ENCODE assay signal across 8 cellular contexts in the genomic region with DNA sequence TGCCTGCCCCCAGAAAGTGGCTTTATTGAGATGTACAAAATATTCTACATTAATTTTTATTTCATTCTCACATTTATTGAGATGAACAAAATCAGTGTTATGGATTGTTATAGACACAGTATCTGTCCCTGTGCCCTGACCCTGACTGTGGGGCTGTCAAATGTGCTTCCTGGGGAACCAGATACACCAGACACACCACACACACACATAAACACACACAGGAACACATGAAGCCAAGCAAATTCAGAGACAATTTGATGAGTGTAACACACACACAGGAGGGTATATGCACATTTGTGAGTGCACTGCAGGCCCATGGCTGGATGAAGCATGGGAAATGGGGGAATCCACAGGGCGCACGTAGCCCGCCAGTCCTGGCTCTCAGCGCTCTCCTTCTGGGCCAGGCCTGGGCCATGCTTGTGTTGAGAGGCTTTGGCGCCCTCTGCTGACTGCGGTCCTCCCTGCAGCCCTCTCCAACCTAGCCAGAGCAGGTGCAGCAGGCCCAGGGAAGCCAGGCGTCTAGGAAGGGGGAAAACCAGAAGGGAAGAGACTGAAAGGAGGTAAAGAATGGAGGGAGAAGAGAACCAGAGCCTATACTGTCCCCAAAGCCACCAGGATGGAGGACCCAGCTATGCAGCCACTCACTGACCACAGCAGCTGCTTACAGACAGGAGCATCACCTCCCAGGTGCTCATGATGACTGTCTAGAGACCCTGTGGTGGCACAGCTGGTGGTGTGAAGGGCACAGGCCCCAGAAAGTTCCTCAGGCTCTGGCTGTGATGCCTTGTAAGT. TPM values are rescaled to one million over a fixed set of nuclear protein-coding genes. Genes with fewer than 3 reads are reported as not detected.
DNase-seq lines count a peak whose midpoint lies in the region; ATAC-seq and TF ChIP-seq lines count a peak whose summit lies in the region.

No MANE protein-coding gene starts in this region.

- no peaks in the 10 kb centered on the region for H3K9me3 Mint-ChIP-seq in endodermal cell

- DNase-seq in GM03348 (ENCODE audit: low spot score) (peak; percentile 87), NOMO-1 treated with DMSO at 0.1 percent for 48 hours (lab: John Stamatoyannopoulos, UW; ENCODE audit: unreplicated experiment) (peak; percentile 49), endodermal cell (peak; percentile 97), mucosa of descending colon (peak; percentile 75 to 92 (median 85)), NCI-H128 (lab: John Stamatoyannopoulos, UW; ENCODE audit: unreplicated experiment) (no peak)
- peak; percentile 41 to 69 (median 57) for DNase-seq in activated CD8-positive, alpha-beta memory T cell treated with anti-CD3 and anti-CD28 coated beads for 48 hours (ENCODE audit: low read depth in 2 of 3, low spot score in 2 of 3)
- peak; percentile 29 to 47 for DNase-seq in stimulated activated CD8-positive, alpha-beta memory T cell treated with anti-CD3 and anti-CD28 coated beads, Interleukin-4, amount 100 ng/mL, for 4 hours (ENCODE audit: low read depth in 2 of 2, low spot score in 1 of 2)

- H3K36me3 Mint-ChIP-seq in endodermal cell (ENCODE audit: low read depth) = peaks cover 2% of the 10 kb centered on the region

- intact Hi-C loops in mucosa of descending colon (cut with DNase I, micrococcal nuclease) = no loop called here

- peak; percentile 95 for TF ChIP-seq CTCF in endodermal cell (conservative IDR thresholded peaks at IDR 0.05)
- peak; percentile 81 for TF ChIP-seq CTCF in mucosa of descending colon (IDR thresholded peaks at IDR 0.05)

- peaks cover 12% of the 10 kb centered on the region for H3K27me3 Mint-ChIP-seq in endodermal cell (ENCODE audit: insufficient read depth)

- peaks cover 8% of the 10 kb centered on the region for H3K27me3 ChIP-seq in endodermal cell (ENCODE audit: control insufficient read depth, insufficient read depth, low read length, poor library complexity, severe bottlenecking)

- H3K4me3 Mint-ChIP-seq in endodermal cell = no peak overlapping the region

- no peak overlapping the region for H3K27ac Mint-ChIP-seq in endodermal cell

- no peak overlapping the region for H3K9ac ChIP-seq in endodermal cell (ENCODE audit: extremely low read depth, low read length, poor library complexity, severe bottlenecking)

- peak; percentile 69 for ATAC-seq in HG03045 (IDR thresholded peaks at IDR 0.05; ENCODE audit: unreplicated experiment)
- peak; percentile 96 for ATAC-seq in mucosa of descending colon

- H3K4me1 ChIP-seq in endodermal cell (ENCODE audit: control insufficient read depth, insufficient read depth, low read length) (peaks cover under 1% of the 10 kb centered on the region), mucosa of descending colon (ENCODE audit: low read depth) (no peaks in the 10 kb centered on the region)

- H3K4me3 ChIP-seq in endodermal cell (ENCODE audit: low read length) (no peak overlapping the region), mucosa of descending colon (no peak overlapping the region)

- H3K4me1 Mint-ChIP-seq in endodermal cell = peaks cover 4% of the 10 kb centered on the region

- 22% methylated on average over 7 of the region's 7 CpGs; no CpG with 5 or more reads in 1 of the 2 experiments for WGBS in endodermal cell (ENCODE audit: insufficient coverage in 1 of 2, insufficient read length in 1 of 2), 2 experiments

- H3K36me3 ChIP-seq in endodermal cell (ENCODE audit: control insufficient read depth, insufficient read depth, low read length) = no peaks in the 10 kb centered on the region
- no peaks in the 10 kb centered on the region for H3K36me3 ChIP-seq in mucosa of descending colon (ENCODE audit: low read depth)

- no peak overlapping the region for H3K27ac ChIP-seq in endodermal cell (ENCODE audit: low read depth, low read length)

- H3K9me3 ChIP-seq in endodermal cell (ENCODE audit: control insufficient read depth, low read length) = no peaks in the 10 kb centered on the region
- no peaks in the 10 kb centered on the region for H3K9me3 ChIP-seq in mucosa of descending colon

RNA-seq across cellular contexts. Expression of gene LOXL1, which starts 18.0 kb away (rescaled TPM):
- 10 to 100 TPM; 21.3 to 31.8 TPM for total RNA-seq in endodermal cell
- 92.7 TPM for polyA plus RNA-seq in endodermal cell (2013, experiment 1 of 2)
- polyA plus RNA-seq in endodermal cell (2013, experiment 2 of 2) = 93.8 TPM
- 1 to 10 TPM in 2 of 3 donors, under 1 TPM in 1; 0.87 to 7.9 (median 5.1) TPM for total RNA-seq in mucosa of descending colon

RNA-seq across cellular contexts. Expression of gene TBC1D21, which starts 34.9 kb away (rescaled TPM):
- total RNA-seq in endodermal cell (not detected), mucosa of descending colon (not detected)
- polyA plus RNA-seq in endodermal cell (2013, experiment 1 of 2) = not detected
- polyA plus RNA-seq in endodermal cell (2013, experiment 2 of 2) = not detected
